7 cellular contexts compared by ENCODE assay signal in the genomic region with DNA sequence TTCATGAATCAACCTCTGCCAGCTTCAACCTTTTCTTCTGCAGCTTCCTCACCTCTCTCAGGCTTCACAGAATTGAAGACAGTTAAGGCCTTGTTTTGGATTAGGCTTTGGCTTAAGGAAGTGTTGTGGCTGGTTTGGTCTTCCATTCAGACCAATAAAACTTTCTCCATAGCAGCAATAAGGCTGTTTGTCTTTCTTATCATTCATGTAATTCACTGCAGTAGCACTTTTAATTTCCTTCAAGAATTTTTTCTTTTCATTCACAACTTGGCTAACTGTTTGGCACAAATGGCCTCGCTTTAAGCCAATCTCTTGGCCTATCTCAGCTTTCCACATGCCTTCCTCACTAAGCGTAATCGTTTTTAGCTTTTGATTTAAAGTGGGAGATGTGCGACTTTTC.
"Had no signal": no experiment of that assay in that cellular context is flagged by ENCODE, and none has a peak within 500 bp of the region (broad histone marks: within the 10 kb centered on the region; RNA-seq: fewer than 3 reads in every experiment).

No MANE protein-coding gene starts in this region.

- DNase-seq: GF-D8 had no signal

- ATAC-seq: GM12878 had no signal

- H3K4me3 ChIP-seq: GM12878 had no signal

- FAIRE-seq: G401.6, GM12878, GM12891, GM12892, GM18507, GM19239 had no signal
